In the genomic region with DNA sequence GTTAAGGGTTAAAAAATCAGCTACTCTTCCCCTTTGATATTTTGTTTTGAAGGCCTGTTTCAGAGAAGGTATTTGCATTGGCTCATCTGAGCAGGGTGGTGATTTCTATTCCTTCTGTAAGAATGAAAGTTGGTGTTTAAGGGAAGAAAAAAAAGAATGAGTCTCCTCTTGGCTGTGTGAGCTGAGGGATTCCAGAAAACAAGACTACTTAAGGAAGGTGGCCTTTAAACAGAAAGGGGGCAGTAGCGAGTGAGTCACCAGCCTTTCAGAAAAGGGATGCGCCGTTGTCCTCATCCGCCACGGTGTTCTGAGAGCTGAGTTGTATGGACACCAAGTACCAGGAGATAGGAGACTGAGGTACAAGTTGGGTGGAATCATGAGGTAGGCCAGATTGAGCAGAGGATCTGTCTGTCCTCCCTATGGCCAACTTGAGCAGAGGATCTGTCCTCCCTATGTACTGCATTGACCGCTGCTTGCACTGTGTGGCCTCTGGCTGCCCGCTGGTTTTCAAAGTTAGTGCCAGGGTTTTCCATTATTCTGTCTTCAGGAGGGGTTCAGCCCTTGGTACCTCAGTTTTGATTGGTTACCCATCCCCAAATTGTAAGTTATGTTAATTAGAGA, we compare ENCODE assay signal across 9 cellular contexts. TPM values are rescaled to one million over a fixed set of nuclear protein-coding genes. Genes with fewer than 3 reads are reported as not detected.
DNase-seq lines count a peak whose midpoint lies in the region; ATAC-seq, FAIRE-seq and TF ChIP-seq lines count a peak whose summit lies in the region.
"Had no signal": no experiment of that assay in that cellular context is flagged by ENCODE, and none has a peak within 500 bp of the region (broad histone marks: within the 10 kb centered on the region; RNA-seq: fewer than 3 reads in every experiment).

No MANE protein-coding gene starts in this region.

- H3K36me3 ChIP-seq in Loucy (ENCODE audit: insufficient read depth, low read length): no peaks in the 10 kb centered on the region

- CTCF ChIA-PET in activated CD4-positive, alpha-beta T cell treated with anti-CD3 and anti-CD28 coated beads for 36 hours (lab: Charles Lee): interaction anchor here (0.7 to 1.5 kb wide), 12 partner anchors 33 to 1882 kb away, joined by 3 to 6 read pairs (median 3); no protein-coding TSS in a partner anchor

- DNase-seq in activated CD4-positive, alpha-beta T cell treated with anti-CD3 and anti-CD28 coated beads for 36 hours: peak; percentile 69
- DNase-seq in activated CD4-positive, alpha-beta T cell treated with anti-CD3 and anti-CD28 coated beads for 1 hour: no peak
- DNase-seq in cerebellar cortex (ENCODE audit: low spot score) (peak; percentile 16), sciatic nerve (ENCODE audit: low spot score) (no peak), mesothelial cell of epicardium (ENCODE audit: low spot score in 2 of 2, unreplicated experiment in 2 of 2) (no peak), SK-N-DZ (ENCODE audit: low spot score) (no peak), frontal cortex (ENCODE audit: low spot score in 2 of 2) (no peak)
- DNase-seq: islet precursor cell had no signal

- H3K79me2 ChIP-seq in Loucy (ENCODE audit: insufficient read depth, low read length): no peaks in the 10 kb centered on the region

- POLR2A ChIA-PET in activated CD4-positive, alpha-beta T cell treated with anti-CD3 and anti-CD28 coated beads for 36 hours (lab: Charles Lee): interaction anchor here (0.5 to 1.5 kb wide), 11 partner anchors 20 to 311 kb away, joined by 3 to 7 read pairs (median 4); no protein-coding TSS in a partner anchor

- H3K4me3 ChIP-seq in Loucy (ENCODE audit: low read length, poor library complexity, severe bottlenecking): no peak overlapping the region

- intact Hi-C loops in activated CD4-positive, alpha-beta T cell treated with anti-CD3 and anti-CD28 coated beads for 36 hours (cut with DNase I, micrococcal nuclease): loop anchor here (1.0 to 5.0 kb wide), 4 partner anchors 37 to 157 kb away; no protein-coding TSS in a partner anchor
- intact Hi-C loops in sciatic nerve (cut with DNase I): no loop called here

- peak overlapping the region; percentile 100 for H3K27ac Mint-ChIP-seq in activated CD4-positive, alpha-beta T cell treated with anti-CD3 and anti-CD28 coated beads for 36 hours
- no peak overlapping the region for H3K27ac Mint-ChIP-seq in mesothelial cell of epicardium

- H2AFZ ChIP-seq in Loucy (ENCODE audit: low read length): no peak overlapping the region

- peaks cover 61% of the 10 kb centered on the region for H3K36me3 Mint-ChIP-seq in activated CD4-positive, alpha-beta T cell treated with anti-CD3 and anti-CD28 coated beads for 36 hours (ENCODE audit: low read depth)
- H3K36me3 Mint-ChIP-seq in mesothelial cell of epicardium: no peaks in the 10 kb centered on the region

- H3K9ac ChIP-seq in Loucy (ENCODE audit: low read depth, low read length, poor library complexity, severe bottlenecking): no peak overlapping the region

- no peaks in the 10 kb centered on the region for H3K9me2 ChIP-seq in Loucy (replicated peaks; ENCODE audit: low read depth, low read length)

- TF ChIP-seq CTCF in Loucy (conservative IDR thresholded peaks at IDR 0.05; ENCODE audit: low read length) (peak; percentile 40; the same call in 1 of the 2 replicates), mesothelial cell of epicardium (IDR thresholded peaks at IDR 0.05; ENCODE audit: unreplicated experiment) (no peak)

- FAIRE-seq in frontal cortex (lab: Jason Lieb, UNC): no peak

- no peaks in the 10 kb centered on the region for H3K27me3 ChIP-seq in Loucy (ENCODE audit: insufficient read depth, low read length, poor library complexity, severe bottlenecking)

- H3K9me3 ChIP-seq in Loucy (ENCODE audit: insufficient read depth, low read depth, low read length): no peaks in the 10 kb centered on the region

- peak; percentile 50 for ATAC-seq in activated CD4-positive, alpha-beta T cell treated with anti-CD3 and anti-CD28 coated beads for 36 hours
- peak; percentile 46 for ATAC-seq in sciatic nerve

- no peaks in the 10 kb centered on the region for H3K27me3 Mint-ChIP-seq in activated CD4-positive, alpha-beta T cell treated with anti-CD3 and anti-CD28 coated beads for 36 hours
- H3K27me3 Mint-ChIP-seq in mesothelial cell of epicardium (ENCODE audit: low read depth): peaks cover 24% of the 10 kb centered on the region

- no peak overlapping the region for H3K4me2 ChIP-seq in Loucy (ENCODE audit: low read depth, low read length, poor library complexity, severe bottlenecking)

- H3F3A ChIP-seq in Loucy (ENCODE audit: low read depth): no peaks in the 10 kb centered on the region

- no peaks in the 10 kb centered on the region for H3K9me3 Mint-ChIP-seq in activated CD4-positive, alpha-beta T cell treated with anti-CD3 and anti-CD28 coated beads for 36 hours (ENCODE audit: low read depth)
- H3K9me3 Mint-ChIP-seq in mesothelial cell of epicardium: no peaks in the 10 kb centered on the region

- peak overlapping the region; percentile 5 for H3K4me3 Mint-ChIP-seq in activated CD4-positive, alpha-beta T cell treated with anti-CD3 and anti-CD28 coated beads for 36 hours
- H3K4me3 Mint-ChIP-seq in mesothelial cell of epicardium: no peak overlapping the region

- H3K4me1 ChIP-seq in Loucy (ENCODE audit: insufficient read depth, low read length, poor library complexity, severe bottlenecking): no peaks in the 10 kb centered on the region

- no peaks in the 10 kb centered on the region for H4K20me1 ChIP-seq in Loucy (ENCODE audit: insufficient read depth, low read length, poor library complexity, severe bottlenecking)

- H3K4me1 Mint-ChIP-seq in activated CD4-positive, alpha-beta T cell treated with anti-CD3 and anti-CD28 coated beads for 36 hours: peaks cover 93% of the 10 kb centered on the region
- peaks cover 2% of the 10 kb centered on the region for H3K4me1 Mint-ChIP-seq in mesothelial cell of epicardium

RNA-seq across cellular contexts. Expression of gene PRKCA, which starts 8.2 kb away (rescaled TPM):
- total RNA-seq in activated CD4-positive, alpha-beta T cell treated with anti-CD3 and anti-CD28 coated beads for 36 hours: 10 to 100 TPM; 73.3 to 77.0 TPM
- total RNA-seq in sciatic nerve: 168 TPM
- 14.2 to 15.2 TPM (median 14.4 TPM) in 3 replicates for total RNA-seq in mesothelial cell of epicardium
- polyA plus RNA-seq in SK-N-DZ (2014; cell fraction: cytosol; rRNA removed): 7.9 and 8.2 TPM in 2 replicates
- 3.3 and 4.9 TPM in 2 replicates for polyA plus RNA-seq in SK-N-DZ (2014; cell fraction: nucleus; rRNA removed)
- 24.9 TPM for total RNA-seq in frontal cortex

Comparison
In these comparisons a context has a peak if more than half of its experiments do, and no peak if none do; other contexts are left out.
1. DNase-seq: peak in activated CD4-positive, alpha-beta T cell treated with anti-CD3 and anti-CD28 coated beads for 36 hours (single experiment) and cerebellar cortex (single experiment); none in activated CD4-positive, alpha-beta T cell treated with anti-CD3 and anti-CD28 coated beads for 1 hour (single experiment), sciatic nerve (single experiment), mesothelial cell of epicardium (0 of 2), SK-N-DZ (single experiment) and frontal cortex (0 of 2).